In the genomic region with DNA sequence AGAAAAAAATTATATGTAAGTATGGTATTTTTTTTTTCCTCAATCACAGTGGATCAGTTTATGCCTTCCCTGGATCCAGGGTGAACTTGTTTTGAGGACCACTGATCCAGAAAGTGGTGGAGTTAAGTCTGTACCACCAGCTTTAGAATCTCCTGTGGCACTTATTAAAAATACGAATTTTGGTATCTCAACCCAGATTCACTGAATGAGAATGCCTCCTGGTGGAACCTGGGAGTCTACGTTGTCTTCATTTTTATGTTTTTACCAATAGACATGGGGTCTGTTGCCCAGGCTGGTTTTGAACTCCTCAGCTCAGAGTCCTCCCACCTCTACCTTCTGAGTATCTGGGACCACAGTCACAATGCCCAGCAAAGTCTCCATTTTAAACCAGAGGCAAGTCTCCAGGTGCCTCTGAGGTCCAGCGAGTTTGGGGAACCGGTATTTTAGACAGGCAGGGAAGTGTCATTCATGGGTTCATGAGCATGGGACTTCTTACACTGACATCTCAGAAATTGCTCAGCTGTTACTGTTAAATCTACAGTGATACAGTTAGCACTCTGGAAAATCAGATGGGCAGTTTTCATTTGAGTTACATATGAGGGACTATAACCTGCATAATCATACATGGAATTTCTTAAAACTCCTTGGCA, we compare ENCODE assay signal across 1 cellular context.
TF ChIP-seq lines count a peak whose summit lies in the region.

No MANE protein-coding gene starts in this region.

TF ChIP-seq in H1, 55 proteins besides CTCF, POLR2A, EP300 and RAD21:
- no peak for TF ChIP-seq RNF2 (IDR thresholded peaks at IDR 0.05; ENCODE audit: borderline replicate concordance, low read depth, low read length, missing control alignments, poor library complexity, severe bottlenecking)
- no peak for TF ChIP-seq SIX5 (IDR thresholded peaks at IDR 0.05; ENCODE audit: low read depth, low read length)
- no peak for TF ChIP-seq TEAD4 (IDR thresholded peaks at IDR 0.05; ENCODE audit: low read depth, low read length)
- TF ChIP-seq SP4 (IDR thresholded peaks at IDR 0.05; ENCODE audit: low read length): no peak
